In the genomic region with DNA sequence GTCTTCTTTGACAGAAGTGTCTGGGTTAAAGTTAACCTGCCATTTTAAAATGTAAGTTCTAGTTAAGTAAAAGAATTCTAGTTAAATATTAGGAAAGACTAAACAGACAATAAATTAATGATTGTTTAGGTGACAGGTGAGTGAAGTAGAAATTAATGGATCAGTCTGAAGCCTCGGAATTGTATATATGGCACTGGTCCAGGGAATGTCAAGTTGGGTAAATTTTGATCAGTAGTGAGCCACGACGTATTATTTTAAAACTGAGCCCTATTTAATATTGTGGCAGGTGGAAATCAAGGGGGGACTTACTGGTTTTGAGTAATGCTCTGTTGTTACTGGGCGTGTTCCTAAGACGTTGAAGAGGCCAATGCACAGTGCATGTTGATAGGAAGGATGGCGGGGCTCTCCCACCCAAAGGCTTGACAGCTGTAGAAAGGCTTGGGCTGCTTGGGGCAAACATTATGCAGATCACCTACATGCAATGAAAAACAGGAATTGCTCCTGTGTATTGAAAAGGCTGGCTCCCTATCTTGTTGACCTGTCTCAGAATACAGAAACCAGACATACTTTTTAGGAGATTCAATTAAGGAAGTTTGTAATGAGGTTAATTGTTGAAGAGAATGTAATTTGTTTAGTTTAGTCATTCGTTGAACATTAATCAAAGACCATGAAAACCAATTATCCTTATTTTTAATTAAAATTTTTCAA, we compare ENCODE assay signal across 2 cellular contexts.
A peak's percentile ranks its signal among the peaks of the same experiment; 100 is the strongest.
TF ChIP-seq lines count a peak whose summit lies in the region.

No MANE protein-coding gene starts in this region.

TF ChIP-seq in Ishikawa, 13 proteins besides CTCF, POLR2A, EP300 and RAD21:
- TF ChIP-seq, protein P1, sequence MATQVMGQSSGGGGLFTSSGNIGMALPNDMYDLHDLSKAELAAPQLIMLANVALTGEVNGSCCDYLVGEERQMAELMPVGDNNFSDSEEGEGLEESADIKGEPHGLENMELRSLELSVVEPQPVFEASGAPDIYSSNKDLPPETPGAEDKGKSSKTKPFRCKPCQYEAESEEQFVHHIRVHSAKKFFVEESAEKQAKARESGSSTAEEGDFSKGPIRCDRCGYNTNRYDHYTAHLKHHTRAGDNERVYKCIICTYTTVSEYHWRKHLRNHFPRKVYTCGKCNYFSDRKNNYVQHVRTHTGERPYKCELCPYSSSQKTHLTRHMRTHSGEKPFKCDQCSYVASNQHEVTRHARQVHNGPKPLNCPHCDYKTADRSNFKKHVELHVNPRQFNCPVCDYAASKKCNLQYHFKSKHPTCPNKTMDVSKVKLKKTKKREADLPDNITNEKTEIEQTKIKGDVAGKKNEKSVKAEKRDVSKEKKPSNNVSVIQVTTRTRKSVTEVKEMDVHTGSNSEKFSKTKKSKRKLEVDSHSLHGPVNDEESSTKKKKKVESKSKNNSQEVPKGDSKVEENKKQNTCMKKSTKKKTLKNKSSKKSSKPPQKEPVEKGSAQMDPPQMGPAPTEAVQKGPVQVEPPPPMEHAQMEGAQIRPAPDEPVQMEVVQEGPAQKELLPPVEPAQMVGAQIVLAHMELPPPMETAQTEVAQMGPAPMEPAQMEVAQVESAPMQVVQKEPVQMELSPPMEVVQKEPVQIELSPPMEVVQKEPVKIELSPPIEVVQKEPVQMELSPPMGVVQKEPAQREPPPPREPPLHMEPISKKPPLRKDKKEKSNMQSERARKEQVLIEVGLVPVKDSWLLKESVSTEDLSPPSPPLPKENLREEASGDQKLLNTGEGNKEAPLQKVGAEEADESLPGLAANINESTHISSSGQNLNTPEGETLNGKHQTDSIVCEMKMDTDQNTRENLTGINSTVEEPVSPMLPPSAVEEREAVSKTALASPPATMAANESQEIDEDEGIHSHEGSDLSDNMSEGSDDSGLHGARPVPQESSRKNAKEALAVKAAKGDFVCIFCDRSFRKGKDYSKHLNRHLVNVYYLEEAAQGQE (IDR thresholded peaks at IDR 0.05; ENCODE audit: low read depth) = no peak
- TF ChIP-seq EGR1 (IDR thresholded peaks at IDR 0.05) = no peak
- TF ChIP-seq, protein P2, sequence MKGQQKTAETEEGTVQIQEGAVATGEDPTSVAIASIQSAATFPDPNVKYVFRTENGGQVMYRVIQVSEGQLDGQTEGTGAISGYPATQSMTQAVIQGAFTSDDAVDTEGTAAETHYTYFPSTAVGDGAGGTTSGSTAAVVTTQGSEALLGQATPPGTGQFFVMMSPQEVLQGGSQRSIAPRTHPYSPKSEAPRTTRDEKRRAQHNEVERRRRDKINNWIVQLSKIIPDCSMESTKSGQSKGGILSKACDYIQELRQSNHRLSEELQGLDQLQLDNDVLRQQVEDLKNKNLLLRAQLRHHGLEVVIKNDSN (IDR thresholded peaks at IDR 0.05) = no peak
- no peak for TF ChIP-seq CREB1 (IDR thresholded peaks at IDR 0.05; ENCODE audit: low read depth)
- peak; percentile 40; the same call in 1 of the 2 replicates for TF ChIP-seq FOXM1 (IDR thresholded peaks at IDR 0.05; ENCODE audit: borderline replicate concordance, low read depth)
- TF ChIP-seq, protein P3, sequence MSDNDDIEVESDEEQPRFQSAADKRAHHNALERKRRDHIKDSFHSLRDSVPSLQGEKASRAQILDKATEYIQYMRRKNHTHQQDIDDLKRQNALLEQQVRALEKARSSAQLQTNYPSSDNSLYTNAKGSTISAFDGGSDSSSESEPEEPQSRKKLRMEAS (IDR thresholded peaks at IDR 0.05) = no peak
- peak; percentile 76 for TF ChIP-seq NFIC (IDR thresholded peaks at IDR 0.05)
- no peak for TF ChIP-seq ZBTB7A (IDR thresholded peaks at IDR 0.05; ENCODE audit: low read depth)
- peak; percentile 26; the same call in 1 of the 2 replicates for TF ChIP-seq TEAD4 (IDR thresholded peaks at IDR 0.05)
- TF ChIP-seq CEBPB (IDR thresholded peaks at IDR 0.05) = no peak

TF ChIP-seq in SK-N-SH treated with all-trans-retinoic acid at 6 μM for 48 hours, 23 proteins besides CTCF, POLR2A, EP300 and RAD21:
- TF ChIP-seq, protein P4, sequence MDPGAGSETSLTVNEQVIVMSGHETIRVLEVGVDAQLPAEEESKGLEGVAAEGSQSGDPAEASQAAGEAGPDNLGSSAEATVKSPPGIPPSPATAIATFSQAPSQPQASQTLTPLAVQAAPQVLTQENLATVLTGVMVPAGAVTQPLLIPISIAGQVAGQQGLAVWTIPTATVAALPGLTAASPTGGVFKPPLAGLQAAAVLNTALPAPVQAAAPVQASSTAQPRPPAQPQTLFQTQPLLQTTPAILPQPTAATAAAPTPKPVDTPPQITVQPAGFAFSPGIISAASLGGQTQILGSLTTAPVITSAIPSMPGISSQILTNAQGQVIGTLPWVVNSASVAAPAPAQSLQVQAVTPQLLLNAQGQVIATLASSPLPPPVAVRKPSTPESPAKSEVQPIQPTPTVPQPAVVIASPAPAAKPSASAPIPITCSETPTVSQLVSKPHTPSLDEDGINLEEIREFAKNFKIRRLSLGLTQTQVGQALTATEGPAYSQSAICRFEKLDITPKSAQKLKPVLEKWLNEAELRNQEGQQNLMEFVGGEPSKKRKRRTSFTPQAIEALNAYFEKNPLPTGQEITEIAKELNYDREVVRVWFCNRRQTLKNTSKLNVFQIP (CRISPR knock-in tag; IDR thresholded peaks at IDR 0.05; ENCODE audit: borderline replicate concordance, low read depth) = peak; percentile 26; the same call in 1 of the 2 replicates
- TF ChIP-seq RARB (CRISPR knock-in tag; IDR thresholded peaks at IDR 0.05) = no peak
- no peak for TF ChIP-seq ZFP30 (CRISPR knock-in tag; IDR thresholded peaks at IDR 0.05)
- no peak for TF ChIP-seq ZFP3 (CRISPR knock-in tag; IDR thresholded peaks at IDR 0.05)
- TF ChIP-seq BACH2 (CRISPR knock-in tag; IDR thresholded peaks at IDR 0.05; ENCODE audit: borderline replicate concordance) = no peak
- peak; percentile 97 for TF ChIP-seq ISL1 (CRISPR knock-in tag; IDR thresholded peaks at IDR 0.05)
- peak; percentile 3; the same call in 1 of the 2 replicates for TF ChIP-seq ZC3H10 (CRISPR knock-in tag; IDR thresholded peaks at IDR 0.05)
- TF ChIP-seq GLIS3 (CRISPR knock-in tag; IDR thresholded peaks at IDR 0.05) = peak; percentile 54; the same call in 1 of the 2 replicates
- 0 out of 2 replicates have a peak, but pooled peaks have one; percentile 10 for TF ChIP-seq TOX (CRISPR knock-in tag; IDR thresholded peaks at IDR 0.05; ENCODE audit: borderline replicate concordance)
- no peak for TF ChIP-seq ZNF8 (CRISPR knock-in tag; IDR thresholded peaks at IDR 0.05)
- peak; percentile 84; the same call in 1 of the 2 replicates for TF ChIP-seq ESRRG (CRISPR knock-in tag; IDR thresholded peaks at IDR 0.05)
- TF ChIP-seq, protein P5, sequence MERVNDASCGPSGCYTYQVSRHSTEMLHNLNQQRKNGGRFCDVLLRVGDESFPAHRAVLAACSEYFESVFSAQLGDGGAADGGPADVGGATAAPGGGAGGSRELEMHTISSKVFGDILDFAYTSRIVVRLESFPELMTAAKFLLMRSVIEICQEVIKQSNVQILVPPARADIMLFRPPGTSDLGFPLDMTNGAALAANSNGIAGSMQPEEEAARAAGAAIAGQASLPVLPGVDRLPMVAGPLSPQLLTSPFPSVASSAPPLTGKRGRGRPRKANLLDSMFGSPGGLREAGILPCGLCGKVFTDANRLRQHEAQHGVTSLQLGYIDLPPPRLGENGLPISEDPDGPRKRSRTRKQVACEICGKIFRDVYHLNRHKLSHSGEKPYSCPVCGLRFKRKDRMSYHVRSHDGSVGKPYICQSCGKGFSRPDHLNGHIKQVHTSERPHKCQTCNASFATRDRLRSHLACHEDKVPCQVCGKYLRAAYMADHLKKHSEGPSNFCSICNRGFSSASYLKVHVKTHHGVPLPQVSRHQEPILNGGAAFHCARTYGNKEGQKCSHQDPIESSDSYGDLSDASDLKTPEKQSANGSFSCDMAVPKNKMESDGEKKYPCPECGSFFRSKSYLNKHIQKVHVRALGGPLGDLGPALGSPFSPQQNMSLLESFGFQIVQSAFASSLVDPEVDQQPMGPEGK (CRISPR knock-in tag; IDR thresholded peaks at IDR 0.05; ENCODE audit: borderline replicate concordance) = peak; percentile 88
- TF ChIP-seq, protein P6, sequence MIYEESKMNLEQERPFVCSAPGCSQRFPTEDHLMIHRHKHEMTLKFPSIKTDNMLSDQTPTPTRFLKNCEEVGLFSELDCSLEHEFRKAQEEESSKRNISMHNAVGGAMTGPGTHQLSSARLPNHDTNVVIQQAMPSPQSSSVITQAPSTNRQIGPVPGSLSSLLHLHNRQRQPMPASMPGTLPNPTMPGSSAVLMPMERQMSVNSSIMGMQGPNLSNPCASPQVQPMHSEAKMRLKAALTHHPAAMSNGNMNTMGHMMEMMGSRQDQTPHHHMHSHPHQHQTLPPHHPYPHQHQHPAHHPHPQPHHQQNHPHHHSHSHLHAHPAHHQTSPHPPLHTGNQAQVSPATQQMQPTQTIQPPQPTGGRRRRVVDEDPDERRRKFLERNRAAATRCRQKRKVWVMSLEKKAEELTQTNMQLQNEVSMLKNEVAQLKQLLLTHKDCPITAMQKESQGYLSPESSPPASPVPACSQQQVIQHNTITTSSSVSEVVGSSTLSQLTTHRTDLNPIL (CRISPR knock-in tag; IDR thresholded peaks at IDR 0.05; ENCODE audit: low read depth) = peak; percentile 83
- no peak for TF ChIP-seq ZNF70 (CRISPR knock-in tag; IDR thresholded peaks at IDR 0.05)
- peak; percentile 99 for TF ChIP-seq TCF4 (CRISPR knock-in tag; IDR thresholded peaks at IDR 0.05; ENCODE audit: borderline replicate concordance)
- TF ChIP-seq PPARA (CRISPR knock-in tag; IDR thresholded peaks at IDR 0.05; ENCODE audit: borderline replicate concordance) = no peak
- TF ChIP-seq, protein P7, sequence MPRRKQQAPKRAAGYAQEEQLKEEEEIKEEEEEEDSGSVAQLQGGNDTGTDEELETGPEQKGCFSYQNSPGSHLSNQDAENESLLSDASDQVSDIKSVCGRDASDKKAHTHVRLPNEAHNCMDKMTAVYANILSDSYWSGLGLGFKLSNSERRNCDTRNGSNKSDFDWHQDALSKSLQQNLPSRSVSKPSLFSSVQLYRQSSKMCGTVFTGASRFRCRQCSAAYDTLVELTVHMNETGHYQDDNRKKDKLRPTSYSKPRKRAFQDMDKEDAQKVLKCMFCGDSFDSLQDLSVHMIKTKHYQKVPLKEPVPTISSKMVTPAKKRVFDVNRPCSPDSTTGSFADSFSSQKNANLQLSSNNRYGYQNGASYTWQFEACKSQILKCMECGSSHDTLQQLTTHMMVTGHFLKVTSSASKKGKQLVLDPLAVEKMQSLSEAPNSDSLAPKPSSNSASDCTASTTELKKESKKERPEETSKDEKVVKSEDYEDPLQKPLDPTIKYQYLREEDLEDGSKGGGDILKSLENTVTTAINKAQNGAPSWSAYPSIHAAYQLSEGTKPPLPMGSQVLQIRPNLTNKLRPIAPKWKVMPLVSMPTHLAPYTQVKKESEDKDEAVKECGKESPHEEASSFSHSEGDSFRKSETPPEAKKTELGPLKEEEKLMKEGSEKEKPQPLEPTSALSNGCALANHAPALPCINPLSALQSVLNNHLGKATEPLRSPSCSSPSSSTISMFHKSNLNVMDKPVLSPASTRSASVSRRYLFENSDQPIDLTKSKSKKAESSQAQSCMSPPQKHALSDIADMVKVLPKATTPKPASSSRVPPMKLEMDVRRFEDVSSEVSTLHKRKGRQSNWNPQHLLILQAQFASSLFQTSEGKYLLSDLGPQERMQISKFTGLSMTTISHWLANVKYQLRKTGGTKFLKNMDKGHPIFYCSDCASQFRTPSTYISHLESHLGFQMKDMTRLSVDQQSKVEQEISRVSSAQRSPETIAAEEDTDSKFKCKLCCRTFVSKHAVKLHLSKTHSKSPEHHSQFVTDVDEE (CRISPR knock-in tag; IDR thresholded peaks at IDR 0.05) = peak; percentile 97
- TF ChIP-seq, protein P8, sequence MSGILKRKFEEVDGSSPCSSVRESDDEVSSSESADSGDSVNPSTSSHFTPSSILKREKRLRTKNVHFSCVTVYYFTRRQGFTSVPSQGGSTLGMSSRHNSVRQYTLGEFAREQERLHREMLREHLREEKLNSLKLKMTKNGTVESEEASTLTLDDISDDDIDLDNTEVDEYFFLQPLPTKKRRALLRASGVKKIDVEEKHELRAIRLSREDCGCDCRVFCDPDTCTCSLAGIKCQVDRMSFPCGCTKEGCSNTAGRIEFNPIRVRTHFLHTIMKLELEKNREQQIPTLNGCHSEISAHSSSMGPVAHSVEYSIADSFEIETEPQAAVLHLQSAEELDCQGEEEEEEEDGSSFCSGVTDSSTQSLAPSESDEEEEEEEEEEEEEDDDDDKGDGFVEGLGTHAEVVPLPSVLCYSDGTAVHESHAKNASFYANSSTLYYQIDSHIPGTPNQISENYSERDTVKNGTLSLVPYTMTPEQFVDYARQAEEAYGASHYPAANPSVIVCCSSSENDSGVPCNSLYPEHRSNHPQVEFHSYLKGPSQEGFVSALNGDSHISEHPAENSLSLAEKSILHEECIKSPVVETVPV (CRISPR knock-in tag; IDR thresholded peaks at IDR 0.05) = peak; percentile 94
- no peak for TF ChIP-seq OSR1 (CRISPR knock-in tag; IDR thresholded peaks at IDR 0.05)
- peak; percentile 85; the same call in 1 of the 2 replicates for TF ChIP-seq SNAI2 (CRISPR knock-in tag; IDR thresholded peaks at IDR 0.05)
- no peak for TF ChIP-seq ZNF565 (CRISPR knock-in tag; conservative IDR thresholded peaks at IDR 0.05; ENCODE audit: low read depth)
- no peak for TF ChIP-seq CSDC2 (CRISPR knock-in tag; IDR thresholded peaks at IDR 0.05)
- no peak for TF ChIP-seq ARNTL (CRISPR knock-in tag; IDR thresholded peaks at IDR 0.05; ENCODE audit: borderline replicate concordance, low read depth)
